ENCODE assay signal across 31 cellular contexts in the genomic region with DNA sequence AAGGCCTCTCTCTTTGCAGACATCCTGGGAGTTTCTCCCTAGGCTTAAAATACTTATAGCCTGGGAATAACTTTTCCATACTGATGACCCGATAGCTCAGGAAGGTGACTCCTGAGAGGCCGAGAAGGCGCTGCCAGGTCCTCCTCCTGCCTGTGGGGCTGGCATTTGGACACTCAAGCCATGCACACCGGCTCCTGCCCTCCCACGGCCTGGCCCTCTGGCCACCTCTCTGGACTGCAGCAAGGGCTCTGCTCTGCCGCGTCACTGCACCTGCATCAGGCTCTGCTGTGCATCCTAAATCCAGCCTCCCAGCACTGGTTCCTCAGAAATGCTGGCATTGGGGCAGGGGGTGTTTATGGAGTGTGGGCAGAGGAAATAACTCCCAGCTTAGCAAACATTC. TPM values are rescaled to one million over a fixed set of nuclear protein-coding genes. Genes with fewer than 3 reads are reported as not detected.
"Had no signal": no experiment of that assay in that cellular context is flagged by ENCODE, and none has a peak within 500 bp of the region (broad histone marks: within the 10 kb centered on the region; RNA-seq: fewer than 3 reads in every experiment).

No MANE protein-coding gene starts in this region.

- H3K4me1 Mint-ChIP-seq: endodermal cell had no signal

- H3K4me1 ChIP-seq: colonic mucosa, left lung had no signal

- H3K4me3 ChIP-seq: colonic mucosa, esophagus squamous epithelium, gastrocnemius medialis, heart right ventricle, left lung, lower lobe of right lung, mucosa of descending colon had no signal

- H3K4me3 Mint-ChIP-seq: dendritic cell treated with granulocyte-macrophage colony-stimulating factor and Interleukin-4, amounts not matched to agents 40 ng/mL and 50 ng/mL, for 4 days; effector memory CD8-positive, alpha-beta T cell; endodermal cell; mesothelial cell of epicardium had no signal

- H3K9me3 ChIP-seq: colonic mucosa, esophagus squamous epithelium, gastrocnemius medialis, heart right ventricle, left lung, lower lobe of right lung, mucosa of descending colon had no signal

- DNase-seq: colonic mucosa; cortex of kidney; effector CD8-positive, alpha-beta T cell; effector memory CD8-positive, alpha-beta T cell; endodermal cell; erythroblast; esophagus squamous epithelium; foreskin melanocyte; gastrocnemius medialis; glutamatergic neuron; head of caudate nucleus; heart right ventricle; hippocampal formation; left cardiac atrium; left ventricle myocardium superior; lower lobe of right lung; mesenchymal stem cell; mucosa of descending colon had no signal

- H3K36me3 Mint-ChIP-seq: mesothelial cell of epicardium had no signal

- H3K27me3 ChIP-seq: colonic mucosa, esophagus squamous epithelium, gastrocnemius medialis had no signal

- H3K27ac Mint-ChIP-seq: dendritic cell treated with granulocyte-macrophage colony-stimulating factor and Interleukin-4, amounts not matched to agents 40 ng/mL and 50 ng/mL, for 4 days; effector memory CD8-positive, alpha-beta T cell; endodermal cell; mesothelial cell of epicardium had no signal

- ATAC-seq: effector memory CD8-positive, alpha-beta T cell; esophagus mucosa; gastrocnemius medialis; heart right ventricle; left cardiac atrium; left lung; left ventricle myocardium superior; lower lobe of right lung; mucosa of descending colon had no signal

- H3K27ac ChIP-seq: colonic mucosa, epithelial cell of prostate, esophagus squamous epithelium, gastrocnemius medialis, heart right ventricle, left lung, lower lobe of right lung had no signal

- H3K36me3 ChIP-seq: colonic mucosa, esophagus squamous epithelium, gastrocnemius medialis, heart right ventricle, left lung, lower lobe of right lung had no signal

- H3K9me3 Mint-ChIP-seq: dendritic cell treated with granulocyte-macrophage colony-stimulating factor and Interleukin-4, amounts not matched to agents 40 ng/mL and 50 ng/mL, for 4 days; effector memory CD8-positive, alpha-beta T cell; endodermal cell; mesothelial cell of epicardium had no signal

RNA-seq across cellular contexts. Expression of gene KCNG4, which starts 14.2 kb away (rescaled TPM):
- total RNA-seq: colonic mucosa, dermis microvascular lymphatic vessel endothelial cell, endodermal cell, esophagus mucosa, esophagus squamous epithelium, gastrocnemius medialis, glomerular endothelial cell, heart right ventricle, kidney epithelial cell, left cardiac atrium, left lung, left ventricle myocardium superior, lower leg skin, lower lobe of right lung, lung microvascular endothelial cell, mesenteric fat pad, mesothelial cell of epicardium, mucosa of descending colon had no signal
- polyA plus RNA-seq: heart right ventricle, keratinocyte had no signal

RNA-seq across cellular contexts. Expression of gene ADAD2, which starts 34.6 kb away (rescaled TPM):
- total RNA-seq: colonic mucosa, dermis microvascular lymphatic vessel endothelial cell, endodermal cell, gastrocnemius medialis, kidney epithelial cell, left ventricle myocardium superior, lower lobe of right lung, lung microvascular endothelial cell, mesenteric fat pad, mesothelial cell of epicardium, myocyte had no signal
- polyA plus RNA-seq: keratinocyte had no signal
